13 cellular contexts compared by ENCODE assay signal in genomic region chr11:120057595-120058581, GRCh38.
DNase-seq lines count a peak whose midpoint lies in the region; ATAC-seq and TF ChIP-seq lines count a peak whose summit lies in the region.
"Had no signal": no experiment of that assay in that cellular context is flagged by ENCODE, and none has a peak within 500 bp of the region (broad histone marks: within the 10 kb centered on the region; RNA-seq: fewer than 3 reads in every experiment).

No MANE protein-coding gene starts in this region.

- H3K27ac Mint-ChIP-seq in CD14-positive monocyte = no peak overlapping the region
- H3K27ac Mint-ChIP-seq in brain = peak overlapping the region; percentile 31 to 90 (median 72)

- H3K36me3 Mint-ChIP-seq in CD14-positive monocyte (no peaks in the 10 kb centered on the region), brain (no peaks in the 10 kb centered on the region)
- no peaks in the 10 kb centered on the region for H3K36me3 Mint-ChIP-seq in activated T-cell treated with anti-CD3 and anti-CD28 coated beads, Interleukin-2, amount 50 U/mL, for 4 hours (ENCODE audit: insufficient read depth)

- no peaks in the 10 kb centered on the region for H3K27me3 ChIP-seq in HUES6 (ENCODE audit: control insufficient read depth, insufficient read depth, low read length)
- H3K27me3 ChIP-seq: BLaER1 had no signal

- peak overlapping the region; percentile 59 for H3K27ac ChIP-seq in HUES6 (ENCODE audit: low read depth, low read length)
- H3K27ac ChIP-seq: BLaER1, heart right ventricle had no signal

- no peaks in the 10 kb centered on the region for H3K36me3 ChIP-seq in HUES6 (ENCODE audit: control insufficient read depth, insufficient read depth, low read length)
- H3K36me3 ChIP-seq: BLaER1, heart right ventricle had no signal

- TF ChIP-seq CTCF in CD14-positive monocyte (IDR thresholded peaks at IDR 0.05) (no peak), brain (conservative IDR thresholded peaks at IDR 0.05) (no peak)

- H3K4me3 ChIP-seq in HUES6 (ENCODE audit: low read depth, low read length) = peak overlapping the region; percentile 35
- H3K4me3 ChIP-seq: BLaER1, heart right ventricle had no signal

- peaks cover 0 to 3% (median 0%) of the 10 kb centered on the region in 7 donors for H3K9me3 Mint-ChIP-seq in CD14-positive monocyte
- peaks cover 0 to 5% (median 0%) of the 10 kb centered on the region in 5 experiments for H3K9me3 Mint-ChIP-seq in brain
- no peaks in the 10 kb centered on the region for H3K9me3 Mint-ChIP-seq in activated T-cell treated with anti-CD3 and anti-CD28 coated beads, Interleukin-2, amount 50 U/mL, for 4 hours

- H3K27me3 Mint-ChIP-seq in CD14-positive monocyte (ENCODE audit: low read depth in 3 of 3) = peaks cover 9 to 21% (median 15%) of the 10 kb centered on the region in 3 donors
- H3K27me3 Mint-ChIP-seq in brain = peaks cover 11% of the 10 kb centered on the region
- peaks cover 22% of the 10 kb centered on the region for H3K27me3 Mint-ChIP-seq in activated T-cell treated with anti-CD3 and anti-CD28 coated beads, Interleukin-2, amount 50 U/mL, for 4 hours (ENCODE audit: low read depth)

- ATAC-seq in GM19023 (IDR thresholded peaks at IDR 0.05; ENCODE audit: unreplicated experiment) = no peak
- no peak for ATAC-seq in activated T-cell treated with anti-CD3 and anti-CD28 coated beads, Interleukin-2, amount 50 U/mL, for 4 hours
- ATAC-seq: Right ventricle myocardium inferior had no signal

- intact Hi-C loops in CD14-positive monocyte (cut with micrococcal nuclease) = no loop called here

- DNase-seq in CD14-positive monocyte (ENCODE audit: low spot score) (peak; percentile 31), kidney tubule cell (ENCODE audit: low spot score) (peak; percentile 57), NOMO-1 treated with dmso at 0.1 percent for 144 hours (lab: John Stamatoyannopoulos, UW; ENCODE audit: unreplicated experiment) (no peak), NCI-H1694 (lab: John Stamatoyannopoulos, UW) (no peak)
- no peak for DNase-seq in activated T-cell treated with anti-CD3 and anti-CD28 coated beads, Interleukin-2, amount 50 U/mL, for 4 hours
- DNase-seq: activated gamma-delta T cell treated with Interleukin-2 at 50 U/mL for 16 hours, cortex of kidney, heart right ventricle had no signal

- peaks cover 60% of the 10 kb centered on the region for H3K4me1 ChIP-seq in HUES6 (ENCODE audit: control insufficient read depth, insufficient read depth, low read length)
- H3K4me1 ChIP-seq: heart right ventricle had no signal

- peaks cover 4% of the 10 kb centered on the region for H3K9me3 ChIP-seq in HUES6 (ENCODE audit: control insufficient read depth, insufficient read depth, low read depth, low read length)
- H3K9me3 ChIP-seq: BLaER1, heart right ventricle had no signal

- peak overlapping the region; percentile 55 for H3K9ac ChIP-seq in HUES6 (ENCODE audit: low read length)
- H3K9ac ChIP-seq: BLaER1 had no signal

- H3K4me3 Mint-ChIP-seq in CD14-positive monocyte (peak overlapping the region in 1 of 2 donors; percentile 36), brain (peak overlapping the region in 2 of 5 experiments; percentile 38 to 43)
- no peak overlapping the region for H3K4me3 Mint-ChIP-seq in activated T-cell treated with anti-CD3 and anti-CD28 coated beads, Interleukin-2, amount 50 U/mL, for 4 hours

- no peaks in the 10 kb centered on the region for H3K4me1 Mint-ChIP-seq in CD14-positive monocyte
- H3K4me1 Mint-ChIP-seq in brain = peaks cover 65% of the 10 kb centered on the region
- H3K4me1 Mint-ChIP-seq in activated T-cell treated with anti-CD3 and anti-CD28 coated beads, Interleukin-2, amount 50 U/mL, for 4 hours (ENCODE audit: low read depth) = no peaks in the 10 kb centered on the region

Comparison
In these comparisons a context has a peak if more than half of its experiments do, and no peak if none do; other contexts are left out.
1. DNase-seq: peak in CD14-positive monocyte (single experiment) and kidney tubule cell (single experiment); none in NOMO-1 treated with dmso at 0.1 percent for 144 hours (single experiment), activated T-cell treated with anti-CD3 and anti-CD28 coated beads, Interleukin-2, amount 50 U/mL, for 4 hours (single experiment) and NCI-H1694 (single experiment).
2. H3K27ac Mint-ChIP-seq: peak in brain (5 of 5); none in CD14-positive monocyte (0 of 7).